In genomic region chr20:14860410-14860814, GRCh38 we compare ENCODE assay signal across 11 cellular contexts.
DNase-seq lines count a peak whose midpoint lies in the region; ATAC-seq, FAIRE-seq and TF ChIP-seq lines count a peak whose summit lies in the region.
"Had no signal": no experiment of that assay in that cellular context is flagged by ENCODE, and none has a peak within 500 bp of the region (broad histone marks: within the 10 kb centered on the region; RNA-seq: fewer than 3 reads in every experiment).

No MANE protein-coding gene starts in this region.

- no peak overlapping the region for H3K27ac Mint-ChIP-seq in natural killer cell treated with Interleukin-12 subunit alpha and Interleukin-12 subunit beta and Interleukin-15 and Interleukin-18, amount 100 ng/mL, for 72 hours

- no peak for TF ChIP-seq EP300 in GM12878 (IDR thresholded peaks at IDR 0.05; ENCODE audit: borderline replicate concordance in 1 of 2, control insufficient read depth in 1 of 2, low read depth in 2 of 2, low read length in 2 of 2)

- H3K4me3 ChIP-seq in H7 (ENCODE audit: insufficient read depth, low read depth, low read length) (no peak overlapping the region), GM12878 (0 out of 2 replicates have a peak overlapping the region, but pooled peaks have one; percentile 20), pancreas (no peak overlapping the region), psoas muscle (no peak overlapping the region)
- H3K4me3 ChIP-seq: esophagus squamous epithelium had no signal

- H3K4me1 Mint-ChIP-seq in natural killer cell treated with Interleukin-12 subunit alpha and Interleukin-12 subunit beta and Interleukin-15 and Interleukin-18, amount 100 ng/mL, for 72 hours (ENCODE audit: low read depth in 2 of 2): no peaks in the 10 kb centered on the region

- no peaks in the 10 kb centered on the region for H4K20me1 ChIP-seq in GM12878 (ENCODE audit: control insufficient read depth, insufficient read depth)

- RAD21 ChIA-PET in GM12878 (lab: Charles Lee; ENCODE audit: unreplicated experiment): no interaction called here

- TF ChIP-seq CTCF in GM12878 (IDR thresholded peaks at IDR 0.05 in 2 of 3, conservative IDR thresholded peaks at IDR 0.05 in 1 of 3; ENCODE audit: control insufficient read depth in 2 of 3, extremely low read depth in 1 of 3, insufficient read depth in 1 of 3, low read depth in 3 of 3, low read length in 3 of 3) (no peak), pancreas (IDR thresholded peaks at IDR 0.05) (no peak), psoas muscle (IDR thresholded peaks at IDR 0.05) (no peak)

- H3K79me2 ChIP-seq in GM12878 (ENCODE audit: control insufficient read depth, insufficient read depth, low read length): no peaks in the 10 kb centered on the region

- H3K4me1 ChIP-seq in GM12878 (ENCODE audit: control insufficient read depth, insufficient read depth, low read length) (peaks cover 9% of the 10 kb centered on the region), pancreas (peaks cover 0 to 3% (median 0%) of the 10 kb centered on the region in 3 donors), psoas muscle (no peaks in the 10 kb centered on the region)

- CTCF ChIA-PET in GM12878 (lab: Yijun Ruan, JAX): no interaction called here

- POLR2A ChIA-PET in GM12878 (lab: Charles Lee): no interaction called here

- in situ Hi-C loops in GM12878 (cut with MboI): no loop called here

- no TSS peak for BruUV-seq in GM12878 (replicated peaks; lab: Mats Ljungman, UMichigan)

- intact Hi-C loops in GM12878 (cut with micrococcal nuclease; ENCODE audit: unreplicated experiment): no loop called here
- intact Hi-C loops in pancreas (cut with DNase I): no loop called here
- intact Hi-C loops in psoas muscle (cut with DNase I): no loop called here

- WGBS in GM12878 (ENCODE audit: insufficient coverage, insufficient replicate concordance, low lambda C conversion rate, missing lambda C conversion rate): 6% methylated on average over 4 of the region's 4 CpGs
- 23 to 36% methylated on average over 4 of the region's 4 CpGs for WGBS in pancreas, 2 donors
- WGBS in psoas muscle, 3 donors: 16 to 29% (median 20%) methylated on average over 4 of the region's 4 CpGs

- SMC1A ChIA-PET in GM12878 (lab: Charles Lee; ENCODE audit: uncharacterized antibody, unreplicated experiment): interaction anchor here (1.1 kb wide), 1 partner anchor 23 kb away, joined by 3 read pairs; no protein-coding TSS in a partner anchor

- ATAC-seq in GM12878 (peak; percentile 89), pancreas (peak in 3 of 4 donors; percentile 43 to 67 (median 59)), psoas muscle (no peak), GM18909 (IDR thresholded peaks at IDR 0.05; ENCODE audit: poor library complexity, unreplicated experiment) (no peak)
- ATAC-seq in natural killer cell treated with Interleukin-12 subunit alpha and Interleukin-12 subunit beta and Interleukin-15 and Interleukin-18, amount 100 ng/mL, for 72 hours: no peak

- TF ChIP-seq RAD21 in GM12878 (IDR thresholded peaks at IDR 0.05; ENCODE audit: insufficient read depth, low read depth, low read length): no peak

- H3K27ac ChIP-seq in GM12878 (ENCODE audit: control insufficient read depth, insufficient read depth) (no peak overlapping the region), pancreas (no peak overlapping the region), psoas muscle (no peak overlapping the region)
- H3K27ac ChIP-seq: esophagus squamous epithelium had no signal

- H2AFZ ChIP-seq in GM12878 (ENCODE audit: control insufficient read depth, low read depth, low read length): peak overlapping the region; percentile 46

- H3K9me3 ChIP-seq in GM12878 (replicated peaks; ENCODE audit: control insufficient read depth, insufficient read depth, low read length) (no peaks in the 10 kb centered on the region; the same call in 2 of the 3 replicates), pancreas (no peaks in the 10 kb centered on the region), psoas muscle (no peaks in the 10 kb centered on the region)
- H3K9me3 ChIP-seq: esophagus squamous epithelium had no signal

- H3K9ac ChIP-seq in GM12878 (ENCODE audit: control insufficient read depth, insufficient read depth, low read length): no peak overlapping the region

- H3K9me3 Mint-ChIP-seq in natural killer cell treated with Interleukin-12 subunit alpha and Interleukin-12 subunit beta and Interleukin-15 and Interleukin-18, amount 100 ng/mL, for 72 hours: peaks cover 4% of the 10 kb centered on the region

- no peak for TF ChIP-seq POLR2A in GM12878 (IDR thresholded peaks at IDR 0.05; ENCODE audit: low read depth, low read length)

- no peaks in the 10 kb centered on the region for H3K27me3 ChIP-seq in H7 (ENCODE audit: control insufficient read depth, insufficient read depth, low read length)
- no peaks in the 10 kb centered on the region for H3K27me3 ChIP-seq in GM12878 (replicated peaks in 1 of 2; ENCODE audit: control insufficient read depth in 2 of 2, insufficient read depth in 2 of 2, low read length in 1 of 2)
- no peaks in the 10 kb centered on the region for H3K27me3 ChIP-seq in pancreas
- no peaks in the 10 kb centered on the region for H3K27me3 ChIP-seq in psoas muscle (ENCODE audit: insufficient read depth in 3 of 3, low read length in 2 of 3)
- H3K27me3 ChIP-seq: esophagus squamous epithelium had no signal

- no peaks in the 10 kb centered on the region for H3K27me3 Mint-ChIP-seq in natural killer cell treated with Interleukin-12 subunit alpha and Interleukin-12 subunit beta and Interleukin-15 and Interleukin-18, amount 100 ng/mL, for 72 hours

- FAIRE-seq in GM12878 (lab: Jason Lieb, UNC) (no peak), pancreas (lab: Jason Lieb, UNC) (no peak)

- H3K36me3 ChIP-seq in H7 (replicated peaks; ENCODE audit: control insufficient read depth, insufficient read depth, low read length): no peaks in the 10 kb centered on the region
- H3K36me3 ChIP-seq in GM12878 (ENCODE audit: control insufficient read depth in 2 of 2, insufficient read depth in 2 of 2, low read length in 1 of 2): no peaks in the 10 kb centered on the region
- H3K36me3 ChIP-seq in pancreas: no peaks in the 10 kb centered on the region
- no peaks in the 10 kb centered on the region for H3K36me3 ChIP-seq in psoas muscle (ENCODE audit: insufficient read depth in 1 of 2, low read depth in 1 of 2)
- H3K36me3 ChIP-seq: esophagus squamous epithelium had no signal

- H3K36me3 Mint-ChIP-seq in natural killer cell treated with Interleukin-12 subunit alpha and Interleukin-12 subunit beta and Interleukin-15 and Interleukin-18, amount 100 ng/mL, for 72 hours: no peaks in the 10 kb centered on the region

- no peak overlapping the region for H3K4me2 ChIP-seq in GM12878 (ENCODE audit: control insufficient read depth, insufficient read depth)

- DNase-seq in H7 (peak; percentile 62), NCI-H2029 treated with DMSO at 0.1 percent for 48 hours (lab: John Stamatoyannopoulos, UW) (peak; percentile 89), GM12878 (ENCODE audit: low read depth, low spot score) (no peak), pancreas (no peak), psoas muscle (no peak)
- DNase-seq in stimulated activated CD4-positive, alpha-beta T cell treated with anti-CD3 and anti-CD28 coated beads, Interleukin-2, amount 100 ng/mL, for 48 hours: no peak
- DNase-seq in natural killer cell treated with Interleukin-12 subunit alpha and Interleukin-12 subunit beta and Interleukin-15 and Interleukin-18, amount 100 ng/mL, for 72 hours (ENCODE audit: low spot score): no peak
- DNase-seq: activated CD4-positive, alpha-beta T cell treated with anti-CD3 and anti-CD28 coated beads for 48 hours; esophagus squamous epithelium; stimulated activated CD4-positive, alpha-beta T cell treated with anti-CD3 and anti-CD28 coated beads, Interleukin-12 subunit alpha, Interleukin-12 subunit beta, amount 100 ng/mL, for 4 hours had no signal

- H3K4me3 Mint-ChIP-seq in natural killer cell treated with Interleukin-12 subunit alpha and Interleukin-12 subunit beta and Interleukin-15 and Interleukin-18, amount 100 ng/mL, for 72 hours: no peak overlapping the region

TF ChIP-seq in GM12878, 131 proteins besides CTCF, POLR2A, EP300 and RAD21 (continues in another document):
- TF ChIP-seq SPI1 (IDR thresholded peaks at IDR 0.05; ENCODE audit: borderline replicate concordance, insufficient read depth, low read depth, low read length): no peak
- TF ChIP-seq E2F8 (IDR thresholded peaks at IDR 0.05; ENCODE audit: low read depth, partially characterized antibody): no peak
- TF ChIP-seq CBX3 (IDR thresholded peaks at IDR 0.05; ENCODE audit: borderline replicate concordance, low read depth): no peak
- TF ChIP-seq ASH2L (IDR thresholded peaks at IDR 0.05; ENCODE audit: borderline replicate concordance, low read depth): no peak
- no peak for TF ChIP-seq TBL1XR1 (IDR thresholded peaks at IDR 0.05; ENCODE audit: low read depth, low read length)

Comparison
In these comparisons a context has a peak if more than half of its experiments do, and no peak if none do; other contexts are left out.
1. DNase-seq: peak in H7 (single experiment) and NCI-H2029 treated with DMSO at 0.1 percent for 48 hours (single experiment); none in GM12878 (single experiment), pancreas (0 of 6), psoas muscle (0 of 2), stimulated activated CD4-positive, alpha-beta T cell treated with anti-CD3 and anti-CD28 coated beads, Interleukin-2, amount 100 ng/mL, for 48 hours (0 of 2) and natural killer cell treated with Interleukin-12 subunit alpha and Interleukin-12 subunit beta and Interleukin-15 and Interleukin-18, amount 100 ng/mL, for 72 hours (single experiment).
2. ATAC-seq: peak in GM12878 (single experiment) and pancreas (3 of 4); none in psoas muscle (0 of 4), GM18909 (single experiment) and natural killer cell treated with Interleukin-12 subunit alpha and Interleukin-12 subunit beta and Interleukin-15 and Interleukin-18, amount 100 ng/mL, for 72 hours (0 of 2).